8 cellular contexts compared by ENCODE assay signal in genomic region chr18:44839239-44839666, GRCh38.
DNase-seq lines count a peak whose midpoint lies in the region; ATAC-seq and TF ChIP-seq lines count a peak whose summit lies in the region.

No MANE protein-coding gene starts in this region.

- H3K4me3 ChIP-seq in SJSA1 (no peak overlapping the region), left ventricle myocardium inferior (no peak overlapping the region)

- H3K27me3 ChIP-seq in SJSA1 (replicated peaks) (no peaks in the 10 kb centered on the region), left ventricle myocardium inferior (ENCODE audit: low read depth) (no peaks in the 10 kb centered on the region)

- peak in 11 of 14 donors; percentile 15 to 73 (median 50) for DNase-seq in C1 segment of cervical spinal cord (lab: John Stamatoyannopoulos, UW)
- DNase-seq in SJSA1 (ENCODE audit: low read depth in 1 of 2, low spot score in 2 of 2): peak; percentile 79 to 85
- peak; percentile 46 for DNase-seq in activated gamma-delta T cell treated with anti-CD3 and anti-CD28 coated beads, Interleukin-2, amount 50 U/mL, for 16 hours (ENCODE audit: low read depth)
- DNase-seq in left ventricle myocardium inferior: peak; percentile 71
- DNase-seq in stimulated activated CD4-positive, alpha-beta T cell treated with anti-CD3 and anti-CD28 coated beads, Interleukin-15, amount 100 ng/mL, for 1 hour (ENCODE audit: low read depth in 1 of 2, low spot score in 1 of 2): peak; percentile 12 to 42
- DNase-seq in cerebellar cortex (ENCODE audit: low spot score): no peak

- intact Hi-C loops in left ventricle myocardium inferior (cut with micrococcal nuclease): no loop called here

- H3K4me1 ChIP-seq in SJSA1 (replicated peaks) (peaks cover 40% of the 10 kb centered on the region), left ventricle myocardium inferior (peaks cover 42% of the 10 kb centered on the region)

- ATAC-seq in GM19023 (IDR thresholded peaks at IDR 0.05; ENCODE audit: unreplicated experiment) (peak; percentile 96), HG03139 (IDR thresholded peaks at IDR 0.05; ENCODE audit: unreplicated experiment) (peak; percentile 99)

- H3K27ac ChIP-seq in SJSA1 (peak overlapping the region; percentile 72), left ventricle myocardium inferior (replicated peaks) (peak overlapping the region; percentile 32)

- H3K36me3 ChIP-seq in SJSA1 (no peaks in the 10 kb centered on the region), left ventricle myocardium inferior (no peaks in the 10 kb centered on the region)

- H3K9me3 ChIP-seq in SJSA1 (replicated peaks) (no peaks in the 10 kb centered on the region), left ventricle myocardium inferior (replicated peaks) (no peaks in the 10 kb centered on the region)

- no peak for TF ChIP-seq CTCF in left ventricle myocardium inferior (IDR thresholded peaks at IDR 0.05; ENCODE audit: borderline replicate concordance)
